ENCODE assay signal across 8 cellular contexts in the genomic region with DNA sequence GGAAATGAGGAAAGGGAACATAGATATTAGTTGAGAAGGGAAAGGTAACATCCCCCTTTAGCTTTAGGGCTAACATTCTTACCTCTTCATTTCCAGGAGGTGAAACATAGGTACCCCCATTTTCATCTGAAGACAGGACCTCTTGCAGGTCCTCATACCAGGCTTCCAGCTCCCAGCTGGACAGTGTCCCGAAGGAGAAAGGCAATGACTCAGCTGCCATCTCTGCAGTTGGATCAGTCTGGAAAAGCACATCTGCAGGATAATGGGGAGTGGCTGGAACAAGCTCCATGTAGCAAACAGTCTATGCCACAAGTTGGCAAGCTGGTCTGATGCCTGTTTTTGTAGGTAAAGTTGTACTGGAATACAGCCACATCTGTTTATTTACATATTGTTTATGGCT. TPM values are rescaled to one million over a fixed set of nuclear protein-coding genes. Genes with fewer than 3 reads are reported as not detected.
DNase-seq lines count a peak whose midpoint lies in the region; ATAC-seq and TF ChIP-seq lines count a peak whose summit lies in the region.

No MANE protein-coding gene starts in this region.

- peaks cover 75% of the 10 kb centered on the region for H3K36me3 ChIP-seq in MG63

- ATAC-seq in HG03196 (IDR thresholded peaks at IDR 0.05; ENCODE audit: unreplicated experiment) (no peak), GM19397 (IDR thresholded peaks at IDR 0.05; ENCODE audit: unreplicated experiment) (no peak), omental fat pad (ENCODE audit: low FRiP score) (no peak)

- no peak for TF ChIP-seq CTCF in dorsolateral prefrontal cortex (IDR thresholded peaks at IDR 0.05 in 54 of 56, conservative IDR thresholded peaks at IDR 0.05 in 2 of 56; ENCODE audit: low read depth in 1 of 56, partially characterized antibody in 56 of 56)
- no peak for TF ChIP-seq CTCF in omental fat pad (IDR thresholded peaks at IDR 0.05)

- intact Hi-C loops in dorsolateral prefrontal cortex (cut with DNase I): no loop called here

- DNase-seq in DMS 273 (lab: John Stamatoyannopoulos, UW; ENCODE audit: unreplicated experiment): peak; percentile 29
- DNase-seq in DMS 273 treated with DMSO at 0.1 percent for 48 hours (lab: John Stamatoyannopoulos, UW): no peak
- DNase-seq in MG63: peak; percentile 71
- no peak for DNase-seq in dorsolateral prefrontal cortex
- DNase-seq in renal cortical epithelial cell (ENCODE audit: low read depth): peak; percentile 30
- no peak for DNase-seq in omental fat pad (ENCODE audit: low spot score)

- H3K9me3 ChIP-seq in MG63: no peaks in the 10 kb centered on the region

- peak overlapping the region in 43 of 59 donors; percentile 18 to 100 (median 99) for H3K27ac ChIP-seq in dorsolateral prefrontal cortex

- no peak overlapping the region for H3K4me3 ChIP-seq in MG63
- H3K4me3 ChIP-seq in dorsolateral prefrontal cortex: peak overlapping the region in 11 of 59 donors; percentile 11 to 100 (median 98)

- H3K27me3 ChIP-seq in MG63: no peaks in the 10 kb centered on the region
- no peaks in the 10 kb centered on the region for H3K27me3 ChIP-seq in dorsolateral prefrontal cortex

RNA-seq across cellular contexts. Expression of a gene that starts 3.1 kb away (rescaled TPM):
- 9.9 and 17.1 TPM in 2 replicates for total RNA-seq in MG63 (2014; rRNA removed; shearing (Covaris generic); ENCODE audit: low replicate concordance)
- 100 to 1,000 TPM in 1 of 120 experiments, 10 to 100 TPM in 119; 17.0 to 102 (median 32.4) TPM for total RNA-seq in dorsolateral prefrontal cortex
- 6.1 and 17.5 TPM in 2 replicates for total RNA-seq in renal cortical epithelial cell
- 10 to 100 TPM; 31.5 to 66.6 (median 35.5) TPM for total RNA-seq in omental fat pad

RNA-seq across cellular contexts. Expression of a gene that starts 5.4 kb away (rescaled TPM):
- 0.07 and 3.0 TPM in 2 replicates for total RNA-seq in MG63 (2014; rRNA removed; shearing (Covaris generic); ENCODE audit: low replicate concordance)
- total RNA-seq in dorsolateral prefrontal cortex (10 to 100 TPM; 24.9 to 78.4 (median 47.8) TPM), renal cortical epithelial cell (5.0 and 12.5 TPM in 2 replicates), omental fat pad (10 to 100 TPM; 11.8 to 40.2 (median 15.2) TPM)

RNA-seq across cellular contexts. Expression of a gene that starts 29.3 kb away (rescaled TPM):
- 245 and 285 TPM in 2 replicates for total RNA-seq in MG63 (2014; rRNA removed; shearing (Covaris generic); ENCODE audit: low replicate concordance)
- total RNA-seq in dorsolateral prefrontal cortex (100 to 1,000 TPM; 134 to 299 (median 183) TPM), renal cortical epithelial cell (131 and 134 TPM in 2 replicates), omental fat pad (100 to 1,000 TPM in 1 of 4 donors, 10 to 100 TPM in 3; 53.5 to 108 (median 58.4) TPM)

RNA-seq across cellular contexts. Expression of a gene that starts 29.8 kb away (rescaled TPM):
- total RNA-seq in MG63 (2014; rRNA removed; shearing (Covaris generic); ENCODE audit: low replicate concordance): 158 and 249 TPM in 2 replicates
- total RNA-seq in dorsolateral prefrontal cortex (100 to 1,000 TPM; 106 to 224 (median 181) TPM), renal cortical epithelial cell (123 and 212 TPM in 2 replicates), omental fat pad (100 to 1,000 TPM in 3 of 4 donors, 10 to 100 TPM in 1; 96.0 to 134 (median 123) TPM)

RNA-seq across cellular contexts. Expression of a gene that starts 32.7 kb away (rescaled TPM):
- not detected in 2 replicates for total RNA-seq in MG63 (2014; rRNA removed; shearing (Covaris generic); ENCODE audit: low replicate concordance)
- total RNA-seq in dorsolateral prefrontal cortex: 1,000 to 10,000 TPM in 27 of 120 experiments, 100 to 1,000 TPM in 93; 272 to 2,157 (median 860) TPM
- 0.35 and 2.5 TPM in 2 replicates for total RNA-seq in renal cortical epithelial cell
- under 1 TPM in 2 of 4 donors, not detected in 2; 0.09 to 0.13 TPM for total RNA-seq in omental fat pad

Comparison
In these comparisons a context has a peak if more than half of its experiments do, and no peak if none do; other contexts are left out.
1. DNase-seq: peak in DMS 273 (single experiment), MG63 (single experiment) and renal cortical epithelial cell (single experiment); none in DMS 273 treated with DMSO at 0.1 percent for 48 hours (single experiment), dorsolateral prefrontal cortex (0 of 10) and omental fat pad (single experiment).